In genomic region chr6:152154559-152155356, GRCh38 we compare ENCODE assay signal across 27 cellular contexts.
DNase-seq lines count a peak whose midpoint lies in the region; ATAC-seq and TF ChIP-seq lines count a peak whose summit lies in the region.
"Had no signal": no experiment of that assay in that cellular context is flagged by ENCODE, and none has a peak within 500 bp of the region (broad histone marks: within the 10 kb centered on the region; RNA-seq: fewer than 3 reads in every experiment).

No MANE protein-coding gene starts in this region.

- H3K9me3 ChIP-seq in left ventricle myocardium inferior (replicated peaks) (no peaks in the 10 kb centered on the region), PC-9 (ENCODE audit: insufficient read depth, low read depth) (no peaks in the 10 kb centered on the region), psoas muscle (no peaks in the 10 kb centered on the region)
- H3K9me3 ChIP-seq: SJSA1 had no signal

- peaks cover 19% of the 10 kb centered on the region for H3K36me3 Mint-ChIP-seq in mesothelial cell of epicardium

- POLR2A ChIA-PET in PC-9 (lab: Charles Lee; ENCODE audit: unreplicated experiment): no interaction called here

- no peaks in the 10 kb centered on the region for H3K9me2 ChIP-seq in PC-9 (ENCODE audit: insufficient read depth)

- no peaks in the 10 kb centered on the region for H3K9me3 Mint-ChIP-seq in mesothelial cell of epicardium
- H3K9me3 Mint-ChIP-seq: CD4-positive, alpha-beta memory T cell had no signal

- H2AFZ ChIP-seq in PC-9: 0 out of 2 replicates have a peak overlapping the region, but pooled peaks have one; percentile 11

- H3K27me3 ChIP-seq in left ventricle myocardium inferior (ENCODE audit: low read depth) (no peaks in the 10 kb centered on the region), PC-9 (ENCODE audit: insufficient read depth, low read depth) (no peaks in the 10 kb centered on the region), psoas muscle (ENCODE audit: insufficient read depth in 3 of 3, low read length in 2 of 3) (no peaks in the 10 kb centered on the region)
- H3K27me3 ChIP-seq: SJSA1 had no signal

- H3K27ac ChIP-seq in left ventricle myocardium inferior (replicated peaks) (no peak overlapping the region), PC-9 (no peak overlapping the region), psoas muscle (peak overlapping the region; percentile 72)
- H3K27ac ChIP-seq: HL-60, SJSA1 had no signal

- no peak for TF ChIP-seq CTCF in left ventricle myocardium inferior (IDR thresholded peaks at IDR 0.05; ENCODE audit: borderline replicate concordance)
- no peak for TF ChIP-seq CTCF in PC-9 (conservative IDR thresholded peaks at IDR 0.05)
- no peak for TF ChIP-seq CTCF in psoas muscle (IDR thresholded peaks at IDR 0.05)
- TF ChIP-seq CTCF in mesothelial cell of epicardium (IDR thresholded peaks at IDR 0.05; ENCODE audit: unreplicated experiment): no peak

- no peak overlapping the region for H3K4me3 Mint-ChIP-seq in mesothelial cell of epicardium
- H3K4me3 Mint-ChIP-seq: CD4-positive, alpha-beta memory T cell had no signal

- H3K4me1 Mint-ChIP-seq in mesothelial cell of epicardium: peaks cover 9% of the 10 kb centered on the region

- H3K36me3 ChIP-seq in left ventricle myocardium inferior (peaks cover 95% of the 10 kb centered on the region), PC-9 (ENCODE audit: low read depth) (no peaks in the 10 kb centered on the region), psoas muscle (ENCODE audit: insufficient read depth in 1 of 2, low read depth in 1 of 2) (peaks cover 0 to 85% of the 10 kb centered on the region in 2 donors)

- no peak overlapping the region for H3K4me2 ChIP-seq in PC-9

- H4K20me1 ChIP-seq in PC-9 (ENCODE audit: insufficient read depth): no peaks in the 10 kb centered on the region

- intact Hi-C loops in Right ventricle myocardium superior (cut with DNase I): loop anchor here (10.0 kb wide), 1 partner anchor 50 kb away; no protein-coding TSS in a partner anchor
- intact Hi-C loops in left ventricle myocardium inferior (cut with micrococcal nuclease): no loop called here
- intact Hi-C loops in PC-9 (cut with micrococcal nuclease; ENCODE audit: unreplicated experiment): no loop called here
- intact Hi-C loops in psoas muscle (cut with DNase I): loop anchor here in 1 of 2 donors (5.0 kb wide), 1 partner anchor 108 kb away; no protein-coding TSS in a partner anchor

- peak; percentile 47 for ATAC-seq in Right ventricle myocardium superior (ENCODE audit: poor library complexity)
- peak; percentile 41 to 75 (median 73) for ATAC-seq in psoas muscle
- no peak for ATAC-seq in HG02759 (IDR thresholded peaks at IDR 0.05; ENCODE audit: unreplicated experiment)
- ATAC-seq: HCT116, PC-3, Right ventricle myocardium inferior had no signal

- peaks cover 16% of the 10 kb centered on the region for H3K4me1 ChIP-seq in left ventricle myocardium inferior
- no peaks in the 10 kb centered on the region for H3K4me1 ChIP-seq in PC-9 (replicated peaks; ENCODE audit: insufficient read depth)
- peaks cover 15% of the 10 kb centered on the region for H3K4me1 ChIP-seq in psoas muscle
- H3K4me1 ChIP-seq: SJSA1 had no signal

- H3K4me3 ChIP-seq in left ventricle myocardium inferior (no peak overlapping the region), PC-9 (no peak overlapping the region), psoas muscle (peak overlapping the region; percentile 44)
- H3K4me3 ChIP-seq: SJSA1 had no signal

- no peaks in the 10 kb centered on the region for H3K27me3 Mint-ChIP-seq in mesothelial cell of epicardium (ENCODE audit: low read depth)
- H3K27me3 Mint-ChIP-seq: CD4-positive, alpha-beta memory T cell had no signal

- no peak overlapping the region for H3K27ac Mint-ChIP-seq in mesothelial cell of epicardium

- no peak for DNase-seq in Right ventricle myocardium superior
- no peak for DNase-seq in left ventricle myocardium inferior
- no peak for DNase-seq in PC-9
- no peak for DNase-seq in psoas muscle
- DNase-seq in NCI-H187 (lab: John Stamatoyannopoulos, UW): no peak
- DNase-seq in mesothelial cell of epicardium (ENCODE audit: low spot score in 2 of 2, unreplicated experiment in 2 of 2): no peak
- DNase-seq: AML-193; CD4-positive, alpha-beta memory T cell; COR-L47; DMS53; GDM1; Karpas-422; NCI-H1092; NCI-H1417 treated with DMSO at 0.1 percent for 48 hours; NCI-H1694 treated with DMSO at 0.1 percent for 48 hours; NCI-H2081 treated with DMSO at 0.1 percent for 48 hours; NCI-H2171; NCI-H345; NCI-H524; NCI-H748 treated with DMSO at 0.1 percent for 48 hours; NK-92 treated with Interleukin-12 subunit alpha and Interleukin-12 subunit beta, amount 100 ng/mL, for 24 hours; PC-3 had no signal

- WGBS in psoas muscle, 3 donors: 36 to 68% (median 37%) methylated on average over 17 of the region's 17 CpGs

- no TSS peak for BruUV-seq in PC-9 (replicated peaks; lab: Mats Ljungman, UMichigan)

- CTCF ChIA-PET in PC-9 (lab: Charles Lee): no interaction called here

- H3F3A ChIP-seq in PC-9 (ENCODE audit: insufficient read depth, low read depth): no peaks in the 10 kb centered on the region

- no peaks in the 10 kb centered on the region for H3K79me2 ChIP-seq in PC-9 (ENCODE audit: low read depth)
